17 cellular contexts compared by ENCODE assay signal in the genomic region with DNA sequence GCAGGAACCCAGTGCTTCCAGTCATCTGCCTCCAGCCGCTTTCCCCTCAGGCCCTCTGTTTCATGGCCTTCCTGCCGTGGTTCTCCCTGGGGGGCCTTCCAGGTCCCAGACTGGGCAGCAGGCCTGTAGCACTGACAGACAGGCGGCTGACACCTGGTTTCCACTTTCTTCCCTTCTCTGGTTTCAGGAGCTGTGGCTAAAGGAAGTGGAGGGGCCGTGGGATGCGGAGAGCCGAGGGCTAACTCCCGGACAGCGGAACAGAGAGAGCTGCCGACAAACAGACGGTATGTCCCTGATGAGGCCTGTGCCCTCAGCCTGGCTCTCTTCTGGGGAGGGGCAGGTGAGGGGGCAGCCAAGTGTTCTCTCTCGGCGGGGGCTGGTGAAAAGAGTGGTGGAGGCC. TPM values are rescaled to one million over a fixed set of nuclear protein-coding genes. Genes with fewer than 3 reads are reported as not detected.
DNase-seq lines count a peak whose midpoint lies in the region; ATAC-seq and TF ChIP-seq lines count a peak whose summit lies in the region.
"Had no signal": no experiment of that assay in that cellular context is flagged by ENCODE, and none has a peak within 500 bp of the region (broad histone marks: within the 10 kb centered on the region; RNA-seq: fewer than 3 reads in every experiment).

No MANE protein-coding gene starts in this region.

- no peak for ATAC-seq in activated T-helper 17 cell treated with anti-CD3 and anti-CD28 coated beads, Interleukin-2, amount 50 U/mL, for 72 hours (replicated peaks)
- ATAC-seq in naive thymus-derived CD4-positive, alpha-beta T cell = no peak
- ATAC-seq in GM21723 (IDR thresholded peaks at IDR 0.05; ENCODE audit: unreplicated experiment) = no peak

- intact Hi-C loops in CD4-positive, alpha-beta memory T cell (cut with micrococcal nuclease) = no loop called here
- intact Hi-C loops in naive thymus-derived CD4-positive, alpha-beta T cell (cut with micrococcal nuclease) = loop anchor here in 1 of 2 donors (2.0 kb wide), 1 partner anchor 235 kb away; no protein-coding TSS in a partner anchor

- H2AFZ ChIP-seq in trophoblast cell (ENCODE audit: insufficient read depth, low read length, poor library complexity) = no peak overlapping the region

- no peak overlapping the region for H3K9ac ChIP-seq in trophoblast cell (ENCODE audit: low read length)
- H3K9ac ChIP-seq: KMS-11 had no signal

- H3K4me3 ChIP-seq in CD4-positive, alpha-beta memory T cell (ENCODE audit: low read length in 2 of 2) = no peak overlapping the region
- no peak overlapping the region for H3K4me3 ChIP-seq in HEK293 (ENCODE audit: low read depth, low read length)
- H3K4me3 ChIP-seq in trophoblast cell (ENCODE audit: low read depth, low read length) = no peak overlapping the region
- H3K4me3 ChIP-seq in naive thymus-derived CD4-positive, alpha-beta T cell (ENCODE audit: low read length) = no peak overlapping the region
- no peak overlapping the region for H3K4me3 ChIP-seq in MG63

- POLR2A ChIA-PET in CD4-positive, alpha-beta memory T cell (lab: Charles Lee; ENCODE audit: partially characterized antibody) = interaction anchor here (1.1 to 1.5 kb wide), 2 partner anchors 18 to 43 kb away, joined by 3 read pairs; partner anchors contain the start of gene DLK2
- POLR2A ChIA-PET in HEK293 (lab: Yijun Ruan, JAX) = no interaction called here
- POLR2A ChIA-PET in naive thymus-derived CD4-positive, alpha-beta T cell (lab: Charles Lee) = no interaction called here

- peaks cover 33% of the 10 kb centered on the region for H3K4me1 ChIP-seq in CD4-positive, alpha-beta memory T cell (ENCODE audit: insufficient read depth, low read length)
- peaks cover 7% of the 10 kb centered on the region for H3K4me1 ChIP-seq in HEK293 (ENCODE audit: control insufficient read depth, insufficient read depth, low read length)
- H3K4me1 ChIP-seq in trophoblast cell (ENCODE audit: control insufficient read depth in 1 of 2, insufficient read depth in 2 of 2, low read length in 2 of 2) = peaks cover 33 to 44% of the 10 kb centered on the region in 2 experiments
- peaks cover 12 to 15% of the 10 kb centered on the region in 2 donors for H3K4me1 ChIP-seq in naive thymus-derived CD4-positive, alpha-beta T cell (ENCODE audit: control insufficient read depth in 2 of 2, insufficient read depth in 2 of 2, low read length in 2 of 2)
- H3K4me1 ChIP-seq: BE2C had no signal

- no peaks in the 10 kb centered on the region for H3K27me3 ChIP-seq in CD4-positive, alpha-beta memory T cell (ENCODE audit: insufficient read depth, low read length)
- H3K27me3 ChIP-seq in trophoblast cell (ENCODE audit: insufficient read depth, low read length) (no peaks in the 10 kb centered on the region), MG63 (no peaks in the 10 kb centered on the region)
- no peaks in the 10 kb centered on the region for H3K27me3 ChIP-seq in naive thymus-derived CD4-positive, alpha-beta T cell (ENCODE audit: control insufficient read depth in 2 of 2, insufficient read depth in 2 of 2, low read length in 2 of 2)
- H3K27me3 ChIP-seq: BE2C had no signal

- no peak overlapping the region for H3K23ac ChIP-seq in trophoblast cell (ENCODE audit: low read length)

- H3K79me1 ChIP-seq in trophoblast cell (ENCODE audit: low read length) = peaks cover 9% of the 10 kb centered on the region

- H3K4me2 ChIP-seq in trophoblast cell (ENCODE audit: low read length) = no peak overlapping the region
- H3K4me2 ChIP-seq: KMS-11 had no signal

- no peaks in the 10 kb centered on the region for H3K27me3 Mint-ChIP-seq in CD4-positive, alpha-beta memory T cell
- H3K27me3 Mint-ChIP-seq in activated T-helper 17 cell treated with anti-CD3 and anti-CD28 coated beads, Interleukin-2, amount 50 U/mL, for 72 hours = no peaks in the 10 kb centered on the region
- no peaks in the 10 kb centered on the region for H3K27me3 Mint-ChIP-seq in naive thymus-derived CD4-positive, alpha-beta T cell

- H3K36me3 Mint-ChIP-seq in CD4-positive, alpha-beta memory T cell = peaks cover 27 to 47% of the 10 kb centered on the region in 2 donors
- H3K36me3 Mint-ChIP-seq in activated T-helper 17 cell treated with anti-CD3 and anti-CD28 coated beads, Interleukin-2, amount 50 U/mL, for 72 hours (ENCODE audit: low read depth) = peaks cover 49% of the 10 kb centered on the region
- H3K36me3 Mint-ChIP-seq in naive thymus-derived CD4-positive, alpha-beta T cell = peaks cover 4 to 32% (median 13%) of the 10 kb centered on the region in 5 donors

- peak overlapping the region in 5 of 7 donors; percentile 47 to 83 (median 62) for H3K27ac Mint-ChIP-seq in CD4-positive, alpha-beta memory T cell
- no peak overlapping the region for H3K27ac Mint-ChIP-seq in activated T-helper 17 cell treated with anti-CD3 and anti-CD28 coated beads, Interleukin-2, amount 50 U/mL, for 72 hours
- H3K27ac Mint-ChIP-seq in naive thymus-derived CD4-positive, alpha-beta T cell = peak overlapping the region in 3 of 9 donors; percentile 56 to 77 (median 59)

- no peak overlapping the region for H2BK12ac ChIP-seq in trophoblast cell (ENCODE audit: low read length)

- no peak overlapping the region for H4K91ac ChIP-seq in trophoblast cell (ENCODE audit: low read depth, low read length)

- H2AK5ac ChIP-seq in trophoblast cell (ENCODE audit: low read length) = no peak overlapping the region

- H3K4ac ChIP-seq in trophoblast cell (ENCODE audit: low read depth, low read length) = no peak overlapping the region

- no peak overlapping the region for H3K18ac ChIP-seq in trophoblast cell (ENCODE audit: low read length)

- no peak for TF ChIP-seq CTCF in HEK293 (tag by site-specific recombination; IDR thresholded peaks at IDR 0.05)

- peaks cover 16 to 32% (median 27%) of the 10 kb centered on the region in 4 donors for H3K4me1 Mint-ChIP-seq in CD4-positive, alpha-beta memory T cell
- peaks cover 11% of the 10 kb centered on the region for H3K4me1 Mint-ChIP-seq in activated T-helper 17 cell treated with anti-CD3 and anti-CD28 coated beads, Interleukin-2, amount 50 U/mL, for 72 hours
- peaks cover 11 to 32% (median 22%) of the 10 kb centered on the region in 7 donors for H3K4me1 Mint-ChIP-seq in naive thymus-derived CD4-positive, alpha-beta T cell

- H2BK120ac ChIP-seq in trophoblast cell (ENCODE audit: insufficient read depth, low read length, poor library complexity) = no peak overlapping the region

- no peaks in the 10 kb centered on the region for H3K9me3 Mint-ChIP-seq in CD4-positive, alpha-beta memory T cell
- H3K9me3 Mint-ChIP-seq in activated T-helper 17 cell treated with anti-CD3 and anti-CD28 coated beads, Interleukin-2, amount 50 U/mL, for 72 hours = no peaks in the 10 kb centered on the region
- H3K9me3 Mint-ChIP-seq in naive thymus-derived CD4-positive, alpha-beta T cell = no peaks in the 10 kb centered on the region

- H3K27ac ChIP-seq in CD4-positive, alpha-beta memory T cell (ENCODE audit: low read depth, low read length) = no peak overlapping the region
- H3K27ac ChIP-seq in HEK293 (ENCODE audit: extremely low read depth, low read depth, low read length) (no peak overlapping the region), trophoblast cell (ENCODE audit: low read depth, low read length) (peak overlapping the region; percentile 63)
- H3K27ac ChIP-seq in naive thymus-derived CD4-positive, alpha-beta T cell (ENCODE audit: low read depth, low read length) = no peak overlapping the region
- H3K27ac ChIP-seq: KMS-11 had no signal

- no peak overlapping the region for H3K4me3 Mint-ChIP-seq in CD4-positive, alpha-beta memory T cell
- no peak overlapping the region for H3K4me3 Mint-ChIP-seq in activated T-helper 17 cell treated with anti-CD3 and anti-CD28 coated beads, Interleukin-2, amount 50 U/mL, for 72 hours
- H3K4me3 Mint-ChIP-seq in naive thymus-derived CD4-positive, alpha-beta T cell = no peak overlapping the region

- H3K9me3 ChIP-seq in CD4-positive, alpha-beta memory T cell (ENCODE audit: control insufficient read depth in 1 of 2, low read length in 2 of 2) = no peaks in the 10 kb centered on the region
- H3K9me3 ChIP-seq in HEK293 (ENCODE audit: control insufficient read depth, insufficient read depth, low read depth, low read length) (no peaks in the 10 kb centered on the region), trophoblast cell (ENCODE audit: insufficient read depth, low read depth, low read length) (no peaks in the 10 kb centered on the region), MG63 (no peaks in the 10 kb centered on the region)
- H3K9me3 ChIP-seq in naive thymus-derived CD4-positive, alpha-beta T cell (ENCODE audit: control insufficient read depth in 2 of 3, low read length in 3 of 3) = no peaks in the 10 kb centered on the region
- H3K9me3 ChIP-seq: BE2C had no signal

- no peak overlapping the region for H3K14ac ChIP-seq in trophoblast cell (ENCODE audit: low read length)

- no peak overlapping the region for H2BK5ac ChIP-seq in trophoblast cell (ENCODE audit: low read depth, low read length, poor library complexity)

- H3K36me3 ChIP-seq in CD4-positive, alpha-beta memory T cell (ENCODE audit: insufficient read depth, low read length) = peaks cover 37% of the 10 kb centered on the region
- H3K36me3 ChIP-seq in HEK293 (ENCODE audit: control insufficient read depth in 2 of 2, insufficient read depth in 1 of 2, low read length in 2 of 2) (peaks cover 9 to 70% of the 10 kb centered on the region in 2 experiments; a peak in 2 of 3 replicates), trophoblast cell (ENCODE audit: control insufficient read depth in 1 of 2, insufficient read depth in 2 of 2, low read length in 2 of 2) (peaks cover 35 to 45% of the 10 kb centered on the region in 2 experiments), MG63 (no peaks in the 10 kb centered on the region)
- peaks cover 0 to 61% (median 11%) of the 10 kb centered on the region in 3 experiments for H3K36me3 ChIP-seq in naive thymus-derived CD4-positive, alpha-beta T cell (ENCODE audit: control insufficient read depth in 2 of 3, insufficient read depth in 3 of 3, low read length in 3 of 3)

- WGBS in trophoblast cell (ENCODE audit: extremely low coverage, insufficient coverage, insufficient read length) = no CpG with 5 or more reads among the region's 12 CpGs

- H4K8ac ChIP-seq in trophoblast cell (ENCODE audit: low read depth, low read length) = no peak overlapping the region

- DNase-seq in CD4-positive, alpha-beta memory T cell = no peak
- DNase-seq in left kidney (ENCODE audit: low read depth, low spot score) (peak; percentile 65), trophoblast cell (no peak), MG63 (no peak)
- no peak for DNase-seq in naive thymus-derived CD4-positive, alpha-beta T cell
- DNase-seq: BE2C, NCI-H1694, NCI-H2081, NCI-H2171 treated with DMSO at 0.1 percent for 48 hours, NCI-H446 treated with DMSO at 0.1 percent for 48 hours, NCI-H526 treated with DMSO at 0.1 percent for 48 hours, OCI-M1, Right ventricle myocardium superior had no signal

- H3K79me2 ChIP-seq in trophoblast cell (ENCODE audit: control insufficient read depth, insufficient read depth, low read length, poor library complexity) = peaks cover 2% of the 10 kb centered on the region

- H4K12ac ChIP-seq in trophoblast cell (ENCODE audit: low read depth, low read length) = no peak overlapping the region

- CTCF ChIA-PET in CD4-positive, alpha-beta memory T cell (lab: Charles Lee; ENCODE audit: partially characterized antibody) = interaction anchor here (0.6 to 9.1 kb wide), 5 partner anchors 7 to 518 kb away, joined by 3 to 108 read pairs (median 4); partner anchors contain the start of gene LRRC73
- CTCF ChIA-PET in HEK293 (lab: Yijun Ruan, JAX) = interaction anchor here (0.7 to 11.2 kb wide), 9 partner anchors 10 to 759 kb away, joined by 3 to 142 read pairs (median 14); partner anchors contain the start of genes DLK2 and LRRC73
- CTCF ChIA-PET in naive thymus-derived CD4-positive, alpha-beta T cell (lab: Charles Lee) = interaction anchor here (1.4 kb wide), 2 partner anchors 9 to 234 kb away, joined by 3 to 4 read pairs; no protein-coding TSS in a partner anchor

RNA-seq across cellular contexts. Expression of gene LRRC73, which starts 12.5 kb away (rescaled TPM):
- total RNA-seq in CD4-positive, alpha-beta memory T cell = under 1 TPM; 0.55 to 0.67 TPM
- not detected for polyA plus RNA-seq in CD4-positive, alpha-beta memory T cell
- 0.74 and 0.78 TPM in 2 replicates for polyA plus RNA-seq in trophoblast cell (2013)
- under 1 TPM; 0.26 to 0.35 TPM for total RNA-seq in activated T-helper 17 cell treated with anti-CD3 and anti-CD28 coated beads, Interleukin-2, amount 50 U/mL, for 72 hours
- total RNA-seq in naive thymus-derived CD4-positive, alpha-beta T cell = under 1 TPM; 0.22 to 0.84 (median 0.46) TPM
- not detected for polyA plus RNA-seq in naive thymus-derived CD4-positive, alpha-beta T cell
- 0.10 TPM in 1 of 2 replicates, not detected in the other for total RNA-seq in MG63 (2014; rRNA removed; shearing (Covaris generic); ENCODE audit: low replicate concordance)

RNA-seq across cellular contexts. Expression of gene YIPF3, which starts 19.0 kb away (rescaled TPM):
- 10 to 100 TPM; 74.8 to 82.9 TPM for total RNA-seq in CD4-positive, alpha-beta memory T cell
- 10 to 100 TPM; 82.2 to 94.7 TPM for polyA plus RNA-seq in CD4-positive, alpha-beta memory T cell
- polyA plus RNA-seq in trophoblast cell (2013) = 124 and 129 TPM in 2 replicates
- total RNA-seq in activated T-helper 17 cell treated with anti-CD3 and anti-CD28 coated beads, Interleukin-2, amount 50 U/mL, for 72 hours = 10 to 100 TPM; 51.5 to 66.7 TPM
- total RNA-seq in naive thymus-derived CD4-positive, alpha-beta T cell = 10 to 100 TPM; 54.4 to 75.9 (median 67.3) TPM
- polyA plus RNA-seq in naive thymus-derived CD4-positive, alpha-beta T cell = 10 to 100 TPM; 68.3 to 74.5 TPM
- total RNA-seq in MG63 (2014; rRNA removed; shearing (Covaris generic); ENCODE audit: low replicate concordance) = 41.1 and 51.9 TPM in 2 replicates

RNA-seq across cellular contexts. Expression of gene POLR1C, which starts 19.2 kb away (rescaled TPM):
- 10 to 100 TPM; 42.5 to 47.7 TPM for total RNA-seq in CD4-positive, alpha-beta memory T cell
- 10 to 100 TPM; 14.4 to 21.9 TPM for polyA plus RNA-seq in CD4-positive, alpha-beta memory T cell
- 23.9 and 25.0 TPM in 2 replicates for polyA plus RNA-seq in trophoblast cell (2013)
- 10 to 100 TPM; 30.1 to 67.8 TPM for total RNA-seq in activated T-helper 17 cell treated with anti-CD3 and anti-CD28 coated beads, Interleukin-2, amount 50 U/mL, for 72 hours
- 10 to 100 TPM; 36.3 to 61.1 (median 40.9) TPM for total RNA-seq in naive thymus-derived CD4-positive, alpha-beta T cell
- 10 to 100 TPM; 13.1 to 29.2 TPM for polyA plus RNA-seq in naive thymus-derived CD4-positive, alpha-beta T cell
- total RNA-seq in MG63 (2014; rRNA removed; shearing (Covaris generic); ENCODE audit: low replicate concordance) = 24.6 and 37.6 TPM in 2 replicates

RNA-seq across cellular contexts. Expression of gene TJAP1, which starts 20.3 kb away (rescaled TPM):
- total RNA-seq in CD4-positive, alpha-beta memory T cell = 10 to 100 TPM; 52.0 to 54.4 TPM
- 10 to 100 TPM in 1 of 2 donors, 1 to 10 TPM in 1; 7.3 to 12.1 TPM for polyA plus RNA-seq in CD4-positive, alpha-beta memory T cell
- 21.4 and 21.9 TPM in 2 replicates for polyA plus RNA-seq in trophoblast cell (2013)
- 10 to 100 TPM; 37.8 to 38.4 TPM for total RNA-seq in activated T-helper 17 cell treated with anti-CD3 and anti-CD28 coated beads, Interleukin-2, amount 50 U/mL, for 72 hours
- total RNA-seq in naive thymus-derived CD4-positive, alpha-beta T cell = 10 to 100 TPM; 29.2 to 55.2 (median 33.5) TPM
- polyA plus RNA-seq in naive thymus-derived CD4-positive, alpha-beta T cell = 10 to 100 TPM in 1 of 2 donors, 1 to 10 TPM in 1; 8.2 to 10.9 TPM
- 8.1 and 19.0 TPM in 2 replicates for total RNA-seq in MG63 (2014; rRNA removed; shearing (Covaris generic); ENCODE audit: low replicate concordance)

RNA-seq across cellular contexts. Expression of gene DLK2, which starts 42.3 kb away (rescaled TPM):
- under 1 TPM; 0.33 to 0.49 TPM for total RNA-seq in CD4-positive, alpha-beta memory T cell
- polyA plus RNA-seq in CD4-positive, alpha-beta memory T cell = 1 to 10 TPM; 1.2 to 1.4 TPM
- polyA plus RNA-seq in trophoblast cell (2013) = 12.6 and 13.6 TPM in 2 replicates
- total RNA-seq in activated T-helper 17 cell treated with anti-CD3 and anti-CD28 coated beads, Interleukin-2, amount 50 U/mL, for 72 hours = 1 to 10 TPM; 1.3 to 2.8 TPM
- 1 to 10 TPM in 1 of 5 experiments, under 1 TPM in 4; 0.30 to 1.6 (median 0.53) TPM for total RNA-seq in naive thymus-derived CD4-positive, alpha-beta T cell
- 1 to 10 TPM in 1 of 2 donors, under 1 TPM in 1; 0.74 to 1.0 TPM for polyA plus RNA-seq in naive thymus-derived CD4-positive, alpha-beta T cell
- total RNA-seq in MG63 (2014; rRNA removed; shearing (Covaris generic); ENCODE audit: low replicate concordance) = 1.5 TPM in 1 of 2 replicates, not detected in the other
